10 cellular contexts compared by ENCODE assay signal in genomic region chr4:40003986-40004385, GRCh38. TPM values are rescaled to one million over a fixed set of nuclear protein-coding genes. Genes with fewer than 3 reads are reported as not detected.
DNase-seq lines count a peak whose midpoint lies in the region; ATAC-seq, FAIRE-seq and TF ChIP-seq lines count a peak whose summit lies in the region.
"Had no signal": no experiment of that assay in that cellular context is flagged by ENCODE, and none has a peak within 500 bp of the region (broad histone marks: within the 10 kb centered on the region; RNA-seq: fewer than 3 reads in every experiment).

No MANE protein-coding gene starts in this region.

- H3K9me3 ChIP-seq in osteoblast (ENCODE audit: low read depth, low read length), result no peaks in the 10 kb centered on the region

- H3K36me3 ChIP-seq in bronchial epithelial cell (ENCODE audit: control insufficient read depth, insufficient read depth, low read length) (no peaks in the 10 kb centered on the region), osteoblast (ENCODE audit: insufficient read depth, low read length) (no peaks in the 10 kb centered on the region)

- no peak for ATAC-seq in HG02981 (IDR thresholded peaks at IDR 0.05; ENCODE audit: unreplicated experiment)
- ATAC-seq in GM21367 (IDR thresholded peaks at IDR 0.05; ENCODE audit: unreplicated experiment), result no peak

- H4K20me1 ChIP-seq in osteoblast (ENCODE audit: insufficient read depth, low read length), result no peaks in the 10 kb centered on the region

- H3K79me2 ChIP-seq in osteoblast (ENCODE audit: insufficient read depth, low read length), result no peaks in the 10 kb centered on the region

- H3K27ac ChIP-seq in osteoblast (ENCODE audit: low read depth, low read length), result no peak overlapping the region

- H3K27me3 ChIP-seq in bronchial epithelial cell (ENCODE audit: control insufficient read depth, insufficient read depth, low read length) (no peaks in the 10 kb centered on the region), osteoblast (ENCODE audit: insufficient read depth, low read length) (no peaks in the 10 kb centered on the region)

- no peak overlapping the region for H3K4me2 ChIP-seq in osteoblast (ENCODE audit: insufficient read depth, low read length)

- DNase-seq in GM12865 (ENCODE audit: low read depth) (peak; percentile 6), NAMALWA (ENCODE audit: low spot score) (peak; percentile 37), bronchial epithelial cell (ENCODE audit: low read depth) (peak; percentile 62), osteoblast (ENCODE audit: insufficient read length, low spot score, missing footprints) (peak; percentile 89), NCI-H510A (lab: John Stamatoyannopoulos, UW) (no peak)
- no peak for DNase-seq in stimulated activated CD4-positive, alpha-beta T cell treated with anti-CD3 and anti-CD28 coated beads, Interleukin-12 subunit alpha, Interleukin-12 subunit beta, amount 100 ng/mL, for 4 hours
- DNase-seq: DMS79 treated with DMSO at 0.1 percent for 48 hours had no signal

- H3K4me3 ChIP-seq in GM12865 (ENCODE audit: low read depth, low read length) (no peak overlapping the region), bronchial epithelial cell (ENCODE audit: low read depth, low read length) (no peak overlapping the region), osteoblast (ENCODE audit: insufficient read depth, low read length) (no peak overlapping the region)

- H2AFZ ChIP-seq in osteoblast (ENCODE audit: low read length), result no peak overlapping the region

- no peak for FAIRE-seq in bronchial epithelial cell (lab: Jason Lieb, UNC)
- FAIRE-seq: frontal cortex had no signal

- H3K4me1 ChIP-seq in osteoblast (ENCODE audit: insufficient read depth, low read length), result peaks cover 6% of the 10 kb centered on the region

- no peak for TF ChIP-seq CTCF in GM12865 (IDR thresholded peaks at IDR 0.05; ENCODE audit: insufficient read depth, low read depth, low read length, missing control alignments)
- no peak for TF ChIP-seq CTCF in bronchial epithelial cell (IDR thresholded peaks at IDR 0.05; ENCODE audit: insufficient read depth, low read length, severe bottlenecking)
- TF ChIP-seq CTCF in osteoblast (IDR thresholded peaks at IDR 0.05; ENCODE audit: extremely low read depth, low read depth, low read length), result no peak

RNA-seq across cellular contexts. Expression of gene PDS5A, which starts 26.3 kb away (rescaled TPM):
- total RNA-seq in bronchial epithelial cell (50.7 and 51.9 TPM in 2 replicates), osteoblast (70.9 and 73.7 TPM in 2 replicates)

RNA-seq across cellular contexts. Expression of gene N4BP2, which starts 52.7 kb away (rescaled TPM):
- total RNA-seq in bronchial epithelial cell (6.0 and 9.0 TPM in 2 replicates), osteoblast (18.6 and 19.2 TPM in 2 replicates)

Comparison
In these comparisons a context has a peak if more than half of its experiments do, and no peak if none do; other contexts are left out.
1. DNase-seq: peak in GM12865 (single experiment), NAMALWA (single experiment), bronchial epithelial cell (single experiment) and osteoblast (single experiment); none in NCI-H510A (single experiment) and stimulated activated CD4-positive, alpha-beta T cell treated with anti-CD3 and anti-CD28 coated beads, Interleukin-12 subunit alpha, Interleukin-12 subunit beta, amount 100 ng/mL, for 4 hours (single experiment).